Comparison of ENCODE assay signal across 1 cellular context in genomic region chrX:153400146-153401132, GRCh38.
TF ChIP-seq lines count a peak whose summit lies in the region.

No MANE protein-coding gene starts in this region.

TF ChIP-seq in K562, 482 proteins besides CTCF, POLR2A, EP300 and RAD21 (continued from another document and continues in another):
- TF ChIP-seq SMAD4 (CRISPR knock-in tag; conservative IDR thresholded peaks at IDR 0.05) (0 out of 2 replicates have a peak, but pooled peaks have one; percentile 30), MTA3 (IDR thresholded peaks at IDR 0.05; ENCODE audit: borderline replicate concordance) (peak; percentile 44; the same call in 1 of the 2 replicates), STAT6 (CRISPR knock-in tag; IDR thresholded peaks at IDR 0.05) (no peak), ETV5 (CRISPR knock-in tag; IDR thresholded peaks at IDR 0.05; ENCODE audit: low read depth) (no peak), KLF16 (IDR thresholded peaks at IDR 0.05) (0 out of 2 replicates have a peak, but pooled peaks have one; percentile 33), SREBF1 (IDR thresholded peaks at IDR 0.05; ENCODE audit: borderline replicate concordance, low read depth, low read length) (no peak), MTF1 (CRISPR knock-in tag; IDR thresholded peaks at IDR 0.05; ENCODE audit: borderline replicate concordance) (no peak), ZNF695 (CRISPR knock-in tag; IDR thresholded peaks at IDR 0.05) (no peak), HLTF (IDR thresholded peaks at IDR 0.05) (no peak), XRCC5 (IDR thresholded peaks at IDR 0.05; ENCODE audit: low read depth, low read length) (peak; percentile 78; the same call in 1 of the 2 replicates), NBN (IDR thresholded peaks at IDR 0.05; ENCODE audit: low read depth) (no peak), YY1 (IDR thresholded peaks at IDR 0.05; ENCODE audit: borderline replicate concordance in 1 of 3, control insufficient read depth in 1 of 3, extremely low read depth in 1 of 3, insufficient read depth in 3 of 3, insufficient read length in 1 of 3, insufficient replicate concordance in 2 of 3, low read depth in 1 of 3, low read length in 2 of 3) (peak in 2 of 3 experiments; percentile 58 to 76), HNRNPK (IDR thresholded peaks at IDR 0.05; ENCODE audit: low read depth, low read length, poor library complexity, severe bottlenecking) (no peak), ZBTB12 (CRISPR knock-in tag; IDR thresholded peaks at IDR 0.05) (no peak), BDP1 (IDR thresholded peaks at IDR 0.05; ENCODE audit: insufficient read depth, insufficient read length) (no peak), ZNF134 (CRISPR knock-in tag; conservative IDR thresholded peaks at IDR 0.05) (no peak), ZNF561 (CRISPR knock-in tag; conservative IDR thresholded peaks at IDR 0.05) (no peak), JUND (IDR thresholded peaks at IDR 0.05; ENCODE audit: borderline replicate concordance, low read depth, low read length) (peak; percentile 47; the same call in 1 of the 2 replicates), JUND (tag; IDR thresholded peaks at IDR 0.05; ENCODE audit: borderline replicate concordance, low read depth, low read length) (no peak), PHF20 (IDR thresholded peaks at IDR 0.05; ENCODE audit: partially characterized antibody) (no peak), RERE (CRISPR knock-in tag; IDR thresholded peaks at IDR 0.05; ENCODE audit: borderline replicate concordance) (no peak), ETV1 (tag; conservative IDR thresholded peaks at IDR 0.05; ENCODE audit: low read depth) (0 out of 2 replicates have a peak, but pooled peaks have one; percentile 15), CBX1 (IDR thresholded peaks at IDR 0.05; ENCODE audit: low read depth) (0 out of 2 replicates have a peak, but pooled peaks have one; percentile 40), E2F4 (CRISPR knock-in tag; IDR thresholded peaks at IDR 0.05; ENCODE audit: low read depth) (no peak), ZNF592 (IDR thresholded peaks at IDR 0.05) (peak; percentile 56; the same call in 1 of the 2 replicates), HDGF (IDR thresholded peaks at IDR 0.05) (no peak), SAFB (IDR thresholded peaks at IDR 0.05; ENCODE audit: borderline replicate concordance, low read depth, low read length) (no peak), ZNF740 (CRISPR knock-in tag; IDR thresholded peaks at IDR 0.05) (no peak), ZNF740 (tag; IDR thresholded peaks at IDR 0.05) (no peak), CTCFL (IDR thresholded peaks at IDR 0.05; ENCODE audit: borderline replicate concordance, insufficient read depth, low read depth, low read length, poor library complexity, severe bottlenecking) (peak; percentile 94), NFE2L1 (tag; IDR thresholded peaks at IDR 0.05; ENCODE audit: borderline replicate concordance, low read depth) (no peak), TOE1 (IDR thresholded peaks at IDR 0.05; ENCODE audit: borderline replicate concordance) (no peak), TOE1 (CRISPR knock-in tag; IDR thresholded peaks at IDR 0.05; ENCODE audit: borderline replicate concordance, low read depth) (0 out of 2 replicates have a peak, but pooled peaks have one; percentile 46), RB1 (IDR thresholded peaks at IDR 0.05; ENCODE audit: low read depth) (peak; percentile 67; the same call in 1 of the 2 replicates), E2F6 (IDR thresholded peaks at IDR 0.05; ENCODE audit: borderline replicate concordance in 1 of 2, extremely low read depth in 1 of 2, insufficient read depth in 1 of 2, insufficient read length in 1 of 2, low read depth in 1 of 2, low read length in 1 of 2, poor library complexity in 1 of 2, severe bottlenecking in 1 of 2) (peak; percentile 19 to 21)
